In the genomic region with DNA sequence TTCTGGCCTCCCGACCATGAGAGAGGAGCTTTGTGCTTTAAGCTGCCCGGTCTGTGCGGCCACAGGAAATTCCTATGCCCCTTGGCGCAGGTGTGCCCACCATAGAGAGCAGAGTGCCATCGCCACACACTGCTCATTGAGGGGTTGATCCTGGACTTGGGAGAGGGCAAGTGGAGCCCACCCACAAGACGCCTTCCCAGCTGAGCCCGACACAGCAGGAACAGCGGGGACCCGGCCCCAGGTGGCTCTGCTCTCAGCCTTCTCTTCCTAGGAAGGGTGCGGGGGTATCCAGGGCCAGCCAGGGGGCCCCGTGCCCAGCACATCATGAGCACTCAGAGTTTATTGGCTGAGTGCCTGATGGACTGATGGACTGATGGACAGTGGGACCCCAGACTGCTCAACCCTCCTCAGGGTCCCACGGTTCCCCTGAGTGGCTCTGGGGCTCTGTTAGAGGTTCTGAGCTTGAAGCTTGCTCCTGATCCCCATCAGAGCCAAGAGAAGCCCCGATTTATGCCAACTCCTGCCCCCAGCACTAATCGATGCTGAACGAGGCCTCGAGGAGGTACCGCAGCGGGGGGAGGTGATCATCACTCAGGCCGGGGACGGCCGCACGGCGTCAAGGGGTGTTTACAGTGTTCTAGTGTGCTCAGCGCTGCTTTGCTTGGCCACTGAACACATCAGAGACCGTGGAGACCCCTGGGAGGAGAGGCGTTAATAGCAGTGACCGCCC, we compare ENCODE assay signal across 30 cellular contexts. TPM values are rescaled to one million over a fixed set of nuclear protein-coding genes. Genes with fewer than 3 reads are reported as not detected.
DNase-seq lines count a peak whose midpoint lies in the region; TF ChIP-seq lines count a peak whose summit lies in the region.
"Had no signal": no experiment of that assay in that cellular context is flagged by ENCODE, and none has a peak within 500 bp of the region (broad histone marks: within the 10 kb centered on the region; RNA-seq: fewer than 3 reads in every experiment).

No MANE protein-coding gene starts in this region.

- intact Hi-C loops in adrenal gland (cut with DNase I) (no loop called here), testis (cut with DNase I; ENCODE audit: low total_unique reads) (no loop called here)

- H3K27me3 ChIP-seq in adrenal gland (peaks cover 5% of the 10 kb centered on the region), testis (no peaks in the 10 kb centered on the region)
- H3K27me3 ChIP-seq: BLaER1 treated with 17β-estradiol and CSF1 and Interleukin-3, amounts not matched to agents 10 nM and 100 nM; thyroid gland had no signal

- TF ChIP-seq POLR2A in adrenal gland (IDR thresholded peaks at IDR 0.05): no peak
- TF ChIP-seq POLR2A in testis (IDR thresholded peaks at IDR 0.05): no peak

- H3K4me1 ChIP-seq in HEK293 (ENCODE audit: control insufficient read depth, insufficient read depth, low read length): 0 out of 2 replicates have a peak, but pooled peaks cover 2% of the 10 kb centered on the region
- peaks cover 0 to 5% of the 10 kb centered on the region in 2 donors for H3K4me1 ChIP-seq in adrenal gland (replicated peaks in 1 of 2)
- H3K4me1 ChIP-seq in testis: peaks cover 5% of the 10 kb centered on the region
- H3K4me1 ChIP-seq: pancreas had no signal

- H3K27ac ChIP-seq in HEK293 (ENCODE audit: extremely low read depth, low read depth, low read length) (no peak overlapping the region), adrenal gland (no peak overlapping the region), testis (no peak overlapping the region)
- H3K27ac ChIP-seq: BLaER1 treated with 17β-estradiol and CSF1 and Interleukin-3, amounts not matched to agents 10 nM and 100 nM; pancreas; thyroid gland had no signal

- WGBS in adrenal gland, 4 donors: 75 to 80% (median 78%) methylated on average over 10 to 27 of the region's 27 CpGs
- WGBS in testis, 2 donors: 82 to 89% methylated on average over 3 to 26 of the region's 27 CpGs

- no peak for TF ChIP-seq CTCF in HEK293 (tag by site-specific recombination; IDR thresholded peaks at IDR 0.05)
- no peak for TF ChIP-seq CTCF in adrenal gland (IDR thresholded peaks at IDR 0.05)
- no peak for TF ChIP-seq CTCF in testis (IDR thresholded peaks at IDR 0.05)
- TF ChIP-seq CTCF in GM20000 (IDR thresholded peaks at IDR 0.05; ENCODE audit: extremely low read depth, missing control alignments): no peak

- peak in 6 of 7 donors; percentile 4 to 45 (median 10) for DNase-seq in adrenal gland
- peak; percentile 85 for DNase-seq in mesenteric fat pad (ENCODE audit: low spot score)
- DNase-seq in testis: peak; percentile 9
- DNase-seq in NCI-H1417 treated with DMSO at 0.1 percent for 48 hours (lab: John Stamatoyannopoulos, UW): no peak
- DNase-seq in cerebellar cortex (ENCODE audit: low spot score): no peak
- DNase-seq in GM20000 (ENCODE audit: low spot score): no peak
- DNase-seq: activated CD4-positive, alpha-beta T cell treated with anti-CD3 and anti-CD28 coated beads for 4 hours; activated CD8-positive, alpha-beta memory T cell treated with anti-CD3 and anti-CD28 coated beads for 24 hours; activated T-cell treated with anti-CD3 and anti-CD28 coated beads for 4 hours; caudate nucleus; DMS153; foreskin fibroblast; HCEC 1CT; NCI-H146; NCI-H2107; NCI-H748 treated with DMSO at 0.1 percent for 48 hours; pancreas; stimulated activated CD4-positive, alpha-beta T cell treated with anti-CD3 and anti-CD28 coated beads, Interleukin-1b, Interleukin-23, amount 100 ng/mL, for 48 hours; stimulated activated naive CD8-positive, alpha-beta T cell treated with anti-CD3 and anti-CD28 coated beads, Interleukin-15, amount 100 ng/mL, for 72 hours; SW 1271; thyroid gland had no signal

- H3K4me3 ChIP-seq in HEK293 (ENCODE audit: low read depth, low read length): no peak overlapping the region
- no peak overlapping the region for H3K4me3 ChIP-seq in adrenal gland
- no peak overlapping the region for H3K4me3 ChIP-seq in testis
- H3K4me3 ChIP-seq: BLaER1 treated with 17β-estradiol and CSF1 and Interleukin-3, amounts not matched to agents 10 nM and 100 nM; pancreas; smooth muscle cell; thyroid gland had no signal

- POLR2A ChIA-PET in HEK293 (lab: Yijun Ruan, JAX): no interaction called here

- H3K36me3 ChIP-seq in HEK293 (ENCODE audit: control insufficient read depth in 2 of 2, insufficient read depth in 1 of 2, low read length in 2 of 2): no peaks in the 10 kb centered on the region
- H3K36me3 ChIP-seq in adrenal gland (replicated peaks in 1 of 2): no peaks in the 10 kb centered on the region
- no peaks in the 10 kb centered on the region for H3K36me3 ChIP-seq in testis (ENCODE audit: low read depth, missing control alignments)
- H3K36me3 ChIP-seq: BLaER1 treated with 17β-estradiol and CSF1 and Interleukin-3, amounts not matched to agents 10 nM and 100 nM; pancreas; thyroid gland had no signal

- H3K9me3 ChIP-seq in HEK293 (ENCODE audit: control insufficient read depth, insufficient read depth, low read depth, low read length) (no peaks in the 10 kb centered on the region), adrenal gland (replicated peaks in 1 of 3) (no peaks in the 10 kb centered on the region), testis (no peaks in the 10 kb centered on the region)
- H3K9me3 ChIP-seq: BLaER1 treated with 17β-estradiol and CSF1 and Interleukin-3, amounts not matched to agents 10 nM and 100 nM; pancreas; thyroid gland had no signal

- CTCF ChIA-PET in HEK293 (lab: Yijun Ruan, JAX): interaction anchor here (0.8 kb wide), 1 partner anchor 95 kb away, joined by 3 read pairs; no protein-coding TSS in a partner anchor

TF ChIP-seq in HEK293, 187 proteins besides CTCF, POLR2A, EP300 and RAD21:
- TF ChIP-seq ZNF184 (tag by site-specific recombination; IDR thresholded peaks at IDR 0.05) (no peak), ZIC2 (tag by site-specific recombination; IDR thresholded peaks at IDR 0.05) (0 out of 2 replicates have a peak, but pooled peaks have one; percentile 12), KLF1 (tag by site-specific recombination; IDR thresholded peaks at IDR 0.05) (no peak), ZSCAN16 (tag by site-specific recombination; IDR thresholded peaks at IDR 0.05) (no peak)

RNA-seq across cellular contexts. Expression of gene MRGPRD, which starts 13.5 kb away (rescaled TPM):
- total RNA-seq in adrenal gland (not detected), mesenteric fat pad (not detected), testis (not detected)
- polyA plus RNA-seq in adrenal gland (not detected), testis (ENCODE audit: insufficient read depth, low read depth, low replicate concordance) (not detected)
- total RNA-seq: esophagus mucosa; HepG2; LHCN-M2; lung microvascular endothelial cell; mucosa of gallbladder; natural killer cell treated with Interleukin-12 subunit alpha and Interleukin-12 subunit beta and Interleukin-15 and Interleukin-18, amount 100 ng/mL, for 72 hours; pancreas; smooth muscle cell; thyroid gland had no signal
- polyA plus RNA-seq: HepG2, pancreas, smooth muscle cell had no signal

RNA-seq across cellular contexts. Expression of gene MRGPRF, which starts 18.7 kb away (rescaled TPM):
- total RNA-seq in adrenal gland: 10 to 100 TPM in 1 of 8 donors, 1 to 10 TPM in 7; 2.3 to 14.6 (median 5.0) TPM
- polyA plus RNA-seq in adrenal gland: 10 to 100 TPM in 1 of 3 donors, 1 to 10 TPM in 1, under 1 TPM in 1; 0.71 to 11.5 (median 5.1) TPM
- total RNA-seq in mesenteric fat pad: 29.8 TPM
- total RNA-seq in testis: 10 to 100 TPM in 1 of 2 donors, 1 to 10 TPM in 1; 10.0 to 12.2 TPM
- 21.1 TPM for polyA plus RNA-seq in testis (ENCODE audit: insufficient read depth, low read depth, low replicate concordance)
- total RNA-seq: HepG2; natural killer cell treated with Interleukin-12 subunit alpha and Interleukin-12 subunit beta and Interleukin-15 and Interleukin-18, amount 100 ng/mL, for 72 hours had no signal
- polyA plus RNA-seq: HepG2 had no signal

RNA-seq across cellular contexts. Expression of gene TPCN2, which starts 54.4 kb away (rescaled TPM):
- 10 to 100 TPM in 5 of 8 donors, 1 to 10 TPM in 3; 6.8 to 17.6 (median 10.4) TPM for total RNA-seq in adrenal gland
- polyA plus RNA-seq in adrenal gland: 10 to 100 TPM in 2 of 3 donors, 1 to 10 TPM in 1; 3.1 to 21.6 (median 13.6) TPM
- total RNA-seq in mesenteric fat pad: 17.1 TPM
- total RNA-seq in testis: 10 to 100 TPM; 28.4 to 32.5 TPM
- 12.9 TPM for polyA plus RNA-seq in testis (ENCODE audit: insufficient read depth, low read depth, low replicate concordance)

Comparison
In these comparisons a context has a peak if more than half of its experiments do, and no peak if none do; other contexts are left out.
1. DNase-seq: peak in adrenal gland (6 of 7), mesenteric fat pad (single experiment) and testis (single experiment); none in NCI-H1417 treated with DMSO at 0.1 percent for 48 hours (single experiment), cerebellar cortex (single experiment) and GM20000 (single experiment).